8 cellular contexts compared by ENCODE assay signal in genomic region chr17:45425125-45425983, GRCh38. TPM values are rescaled to one million over a fixed set of nuclear protein-coding genes. Genes with fewer than 3 reads are reported as not detected.
A peak's percentile ranks its signal among the peaks of the same experiment; 100 is the strongest.
DNase-seq lines count a peak whose midpoint lies in the region; ATAC-seq and TF ChIP-seq lines count a peak whose summit lies in the region.

No MANE protein-coding gene starts in this region.

- no peak overlapping the region; the same call in 1 of the 2 replicates for H2AFZ ChIP-seq in OCI-LY3 (ENCODE audit: low read depth, low read length)

- no peaks in the 10 kb centered on the region for H3K79me2 ChIP-seq in OCI-LY3 (ENCODE audit: low read length)

- H3K4me1 ChIP-seq in OCI-LY3 (ENCODE audit: low read length): peaks cover 38% of the 10 kb centered on the region

- CTCF ChIA-PET in AG04450 (lab: Charles Lee): interaction anchor here (0.5 to 5.1 kb wide), 17 partner anchors 8 to 273 kb away, joined by 3 to 45 read pairs (median 4); partner anchors contain the start of gene FMNL1

- H3K4me1 Mint-ChIP-seq in neural crest cell: peaks cover 12% of the 10 kb centered on the region

- H3K36me3 ChIP-seq in OCI-LY3 (replicated peaks; ENCODE audit: low read depth, low read length): no peaks in the 10 kb centered on the region

- no peak overlapping the region for H3K4me3 Mint-ChIP-seq in neural crest cell

- H3K36me3 Mint-ChIP-seq in neural crest cell (ENCODE audit: low read depth): no peaks in the 10 kb centered on the region

- TF ChIP-seq CTCF in AG04450 (IDR thresholded peaks at IDR 0.05; ENCODE audit: low read depth, low read length) (peak; percentile 71), OCI-LY3 (IDR thresholded peaks at IDR 0.05; ENCODE audit: low read depth, low read length) (peak; percentile 30; the same call in 1 of the 2 replicates), epithelial cell of proximal tubule (conservative IDR thresholded peaks at IDR 0.05; ENCODE audit: low read depth, low read length) (peak; percentile 76), neural crest cell (conservative IDR thresholded peaks at IDR 0.05) (peak; percentile 65)

- peak overlapping the region; percentile 67 for H3K9ac ChIP-seq in OCI-LY3 (ENCODE audit: low read length)

- H3K4me3 ChIP-seq in AG04450 (ENCODE audit: low read depth, low read length) (no peak overlapping the region), OCI-LY3 (ENCODE audit: low read length) (peak overlapping the region; percentile 75), epithelial cell of proximal tubule (ENCODE audit: low read depth, low read length) (peak overlapping the region; percentile 82)

- H3K9me3 ChIP-seq in AG04450 (ENCODE audit: control insufficient read depth, insufficient read depth, low read length) (no peaks in the 10 kb centered on the region; the same call in 1 of the 2 replicates), OCI-LY3 (ENCODE audit: insufficient read depth, low read length) (no peaks in the 10 kb centered on the region)

- no peak overlapping the region for H3K27ac Mint-ChIP-seq in neural crest cell (ENCODE audit: unreplicated experiment)

- H4K20me1 ChIP-seq in OCI-LY3 (ENCODE audit: insufficient read depth, low read length): no peaks in the 10 kb centered on the region

- POLR2A ChIA-PET in AG04450 (lab: Yijun Ruan, JAX): interaction anchor here (0.6 kb wide), 1 partner anchor 211 kb away, joined by 5 read pairs; no protein-coding TSS in a partner anchor

- peak overlapping the region; percentile 94 for H3K4me2 ChIP-seq in OCI-LY3 (ENCODE audit: low read length)

- H3K27me3 ChIP-seq in AG04450 (ENCODE audit: control insufficient read depth, insufficient read depth, low read length) (peaks cover 29% of the 10 kb centered on the region), OCI-LY3 (ENCODE audit: low read depth, low read length) (peaks cover 4% of the 10 kb centered on the region; the same call in 1 of the 2 replicates)

- no peaks in the 10 kb centered on the region for H3K9me3 Mint-ChIP-seq in neural crest cell

- ATAC-seq in HG03354 (IDR thresholded peaks at IDR 0.05; ENCODE audit: poor library complexity, severe bottlenecking, unreplicated experiment) (no peak), GM21576 (IDR thresholded peaks at IDR 0.05; ENCODE audit: unreplicated experiment) (no peak)

- peaks cover 63% of the 10 kb centered on the region for H3K27me3 Mint-ChIP-seq in neural crest cell (ENCODE audit: low read depth)

- DNase-seq in AG04450 (ENCODE audit: low read depth, low spot score): peak; percentile 50
- peak; percentile 36 for DNase-seq in HS-27A (ENCODE audit: low read depth)
- DNase-seq in epithelial cell of proximal tubule (ENCODE audit: low read depth): peak; percentile 83
- DNase-seq in neural crest cell (ENCODE audit: low read depth, low spot score): peak; percentile 39
- no peak for DNase-seq in SKM-1 treated with dmso at 0.1 percent for 144 hours (lab: John Stamatoyannopoulos, UW; ENCODE audit: unreplicated experiment)

- H3K27ac ChIP-seq in AG04450 (ENCODE audit: low read depth, low read length) (no peak overlapping the region), OCI-LY3 (ENCODE audit: low read length) (no peak overlapping the region)

RNA-seq across cellular contexts. Expression of gene ARHGAP27, which starts 7.3 kb away (rescaled TPM):
- 0.48 and 0.64 TPM in 2 replicates for polyA plus RNA-seq in AG04450 (2011; rRNA removed)
- 0.70 and 0.74 TPM in 2 replicates for polyA minus RNA-seq in AG04450 (2011; rRNA and poly(A)+ RNA removed)
- total RNA-seq in epithelial cell of proximal tubule: 29.4 and 39.8 TPM in 2 replicates
- 1.4 and 2.5 TPM in 2 replicates for total RNA-seq in neural crest cell
